Comparison of ENCODE assay signal across 14 cellular contexts in the genomic region with DNA sequence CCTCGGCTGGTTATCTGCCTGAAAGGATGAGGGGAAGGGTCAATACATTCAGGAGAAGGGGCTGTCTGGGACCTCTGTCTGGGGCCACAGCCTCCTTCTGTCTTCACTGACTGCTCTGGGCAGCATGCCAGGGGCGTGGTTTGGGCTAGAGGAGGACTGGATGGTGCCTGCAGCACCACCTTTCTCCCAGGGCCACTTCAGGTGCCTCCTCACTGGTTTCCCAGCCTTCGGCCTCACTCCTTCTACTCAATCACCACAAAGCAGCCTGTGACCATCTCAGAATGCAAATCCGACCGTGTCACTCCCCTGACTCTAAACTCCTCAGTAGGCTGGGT. TPM values are rescaled to one million over a fixed set of nuclear protein-coding genes. Genes with fewer than 3 reads are reported as not detected.
DNase-seq lines count a peak whose midpoint lies in the region; ATAC-seq and TF ChIP-seq lines count a peak whose summit lies in the region.
"Had no signal": no experiment of that assay in that cellular context is flagged by ENCODE, and none has a peak within 500 bp of the region (broad histone marks: within the 10 kb centered on the region; RNA-seq: fewer than 3 reads in every experiment).

No MANE protein-coding gene starts in this region.

- H3K18ac ChIP-seq in mesenchymal stem cell (ENCODE audit: low read depth in 1 of 2, low read length in 2 of 2): peak overlapping the region; percentile 57 to 76

- peak overlapping the region; percentile 78 to 87 for H2BK12ac ChIP-seq in mesenchymal stem cell (ENCODE audit: low read length in 2 of 2)

- H3K27ac ChIP-seq in SU-DHL-6 (ENCODE audit: low read depth, low read length): peak overlapping the region; percentile 6; the same call in 1 of the 2 replicates
- H3K27ac ChIP-seq in mesenchymal stem cell (ENCODE audit: low read length, poor library complexity, severe bottlenecking): no peak overlapping the region
- peak overlapping the region; percentile 76 for H3K27ac ChIP-seq in urinary bladder (ENCODE audit: low read depth)
- H3K27ac ChIP-seq: epithelial cell of prostate had no signal

- WGBS in mesenchymal stem cell: 77% methylated on average over 5 of the region's 5 CpGs
- WGBS in urinary bladder: 68% methylated on average over 5 of the region's 5 CpGs

- H3K4me1 ChIP-seq in mesenchymal stem cell (ENCODE audit: control insufficient read depth, insufficient read depth, low read depth, low read length): peaks cover 56% of the 10 kb centered on the region
- H3K4me1 ChIP-seq in urinary bladder (ENCODE audit: insufficient read depth): no peaks in the 10 kb centered on the region

- no peak for ATAC-seq in activated naive CD8-positive, alpha-beta T cell treated with anti-CD3 and anti-CD28 coated beads, Interleukin-2, amount 50 U/mL, for 24 hours
- ATAC-seq: activated CD4-positive, CD25-positive, alpha-beta regulatory T cell treated with anti-CD3 and anti-CD28 coated beads, Interleukin-2, amount 50 U/mL, for 24 hours had no signal

- H4K8ac ChIP-seq in mesenchymal stem cell (ENCODE audit: low read length): no peak overlapping the region

- H4K20me1 ChIP-seq in SU-DHL-6 (ENCODE audit: low read depth, low read length): no peaks in the 10 kb centered on the region

- peaks cover 22% of the 10 kb centered on the region for H3F3A ChIP-seq in SU-DHL-6 (ENCODE audit: insufficient read depth)

- peak overlapping the region in 1 of 2 experiments; percentile 71 for H3K23ac ChIP-seq in mesenchymal stem cell (ENCODE audit: low read length in 2 of 2)

- peak overlapping the region; percentile 28 for H3K27ac Mint-ChIP-seq in activated naive CD8-positive, alpha-beta T cell treated with anti-CD3 and anti-CD28 coated beads for 36 hours
- H3K27ac Mint-ChIP-seq in activated naive CD8-positive, alpha-beta T cell treated with anti-CD3 and anti-CD28 coated beads, Interleukin-2, amount 50 U/mL, for 24 hours: no peak overlapping the region
- H3K27ac Mint-ChIP-seq in T-helper 2 cell treated with Interferon-gamma antibody and Interleukin-4, amounts not matched to agents 5 μg/mL and 100 μg/mL, for 36 hours: no peak overlapping the region

- no peak overlapping the region for H2BK5ac ChIP-seq in mesenchymal stem cell (ENCODE audit: low read depth, low read length, poor library complexity, severe bottlenecking)

- H3K14ac ChIP-seq in mesenchymal stem cell (ENCODE audit: low read length in 2 of 2): peak overlapping the region in 1 of 2 experiments; percentile 31

- H3K4me2 ChIP-seq in SU-DHL-6 (ENCODE audit: low read depth, low read length, poor library complexity, severe bottlenecking) (no peak overlapping the region), mesenchymal stem cell (ENCODE audit: low read length, poor library complexity, severe bottlenecking) (no peak overlapping the region)

- peaks cover 39% of the 10 kb centered on the region for H3K36me3 Mint-ChIP-seq in activated naive CD8-positive, alpha-beta T cell treated with anti-CD3 and anti-CD28 coated beads for 36 hours
- peaks cover 40% of the 10 kb centered on the region for H3K36me3 Mint-ChIP-seq in activated naive CD8-positive, alpha-beta T cell treated with anti-CD3 and anti-CD28 coated beads, Interleukin-2, amount 50 U/mL, for 24 hours (ENCODE audit: low read depth)
- H3K36me3 Mint-ChIP-seq in T-helper 2 cell treated with Interferon-gamma antibody and Interleukin-4, amounts not matched to agents 5 μg/mL and 100 μg/mL, for 36 hours (ENCODE audit: low read depth): peaks cover 2% of the 10 kb centered on the region

- H3K27me3 Mint-ChIP-seq in activated naive CD8-positive, alpha-beta T cell treated with anti-CD3 and anti-CD28 coated beads for 36 hours: no peaks in the 10 kb centered on the region
- no peaks in the 10 kb centered on the region for H3K27me3 Mint-ChIP-seq in activated naive CD8-positive, alpha-beta T cell treated with anti-CD3 and anti-CD28 coated beads, Interleukin-2, amount 50 U/mL, for 24 hours
- H3K27me3 Mint-ChIP-seq in T-helper 2 cell treated with Interferon-gamma antibody and Interleukin-4, amounts not matched to agents 5 μg/mL and 100 μg/mL, for 36 hours (ENCODE audit: low read depth): no peaks in the 10 kb centered on the region

- no peak for TF ChIP-seq CTCF in SU-DHL-6 (IDR thresholded peaks at IDR 0.05; ENCODE audit: insufficient read depth, low read length, poor library complexity, severe bottlenecking)

- H2BK120ac ChIP-seq in mesenchymal stem cell (ENCODE audit: low read depth, low read length): no peak overlapping the region

- H3K4ac ChIP-seq in mesenchymal stem cell (ENCODE audit: low read depth in 1 of 2, low read length in 2 of 2): peak overlapping the region; percentile 3 to 46

- no peak for DNase-seq in activated naive CD8-positive, alpha-beta T cell treated with anti-CD3 and anti-CD28 coated beads for 36 hours
- DNase-seq in activated naive CD8-positive, alpha-beta T cell treated with anti-CD3 and anti-CD28 coated beads, Interleukin-2, amount 50 U/mL, for 24 hours: no peak
- no peak for DNase-seq in mesenchymal stem cell
- DNase-seq in dedifferentiated amniotic fluid mesenchymal stem cell (ENCODE audit: extremely low spot score): no peak
- DNase-seq in T-helper 2 cell treated with Interferon-gamma antibody and Interleukin-4, amounts not matched to agents 5 μg/mL and 100 μg/mL, for 36 hours (ENCODE audit: low spot score): no peak
- no peak for DNase-seq in cerebellar nuclear complex (lab: John Stamatoyannopoulos, UW)
- DNase-seq: CD4-positive, CD25-positive, alpha-beta regulatory T cell; kidney; posterior cingulate gyrus had no signal

- H2AK5ac ChIP-seq in mesenchymal stem cell (ENCODE audit: low read length, severe bottlenecking): no peak overlapping the region

- no peak overlapping the region for H2AFZ ChIP-seq in SU-DHL-6 (ENCODE audit: low read depth, low read length, severe bottlenecking)
- no peak overlapping the region for H2AFZ ChIP-seq in mesenchymal stem cell (ENCODE audit: low read depth, low read length)
- H2AFZ ChIP-seq: PC-9 had no signal

- H3K4me3 Mint-ChIP-seq in activated naive CD8-positive, alpha-beta T cell treated with anti-CD3 and anti-CD28 coated beads for 36 hours: no peak overlapping the region
- H3K4me3 Mint-ChIP-seq in activated naive CD8-positive, alpha-beta T cell treated with anti-CD3 and anti-CD28 coated beads, Interleukin-2, amount 50 U/mL, for 24 hours: no peak overlapping the region
- no peak overlapping the region for H3K4me3 Mint-ChIP-seq in T-helper 2 cell treated with Interferon-gamma antibody and Interleukin-4, amounts not matched to agents 5 μg/mL and 100 μg/mL, for 36 hours

- H4K91ac ChIP-seq in mesenchymal stem cell (ENCODE audit: low read length): peak overlapping the region; percentile 15

- H3K27me3 ChIP-seq in SU-DHL-6 (ENCODE audit: low read length) (no peaks in the 10 kb centered on the region), mesenchymal stem cell (ENCODE audit: control insufficient read depth in 1 of 2, insufficient read depth in 1 of 2, low read length in 2 of 2) (no peaks in the 10 kb centered on the region)

- H3K9me3 ChIP-seq in SU-DHL-6 (ENCODE audit: insufficient read depth, low read length) (no peaks in the 10 kb centered on the region), mesenchymal stem cell (ENCODE audit: control insufficient read depth, low read length) (no peaks in the 10 kb centered on the region)

- H3K36me3 ChIP-seq in SU-DHL-6 (ENCODE audit: low read length): no peaks in the 10 kb centered on the region
- peaks cover 7 to 8% of the 10 kb centered on the region in 2 experiments for H3K36me3 ChIP-seq in mesenchymal stem cell (ENCODE audit: control insufficient read depth in 1 of 2, insufficient read depth in 2 of 2, low read depth in 1 of 2, low read length in 2 of 2)
- H3K36me3 ChIP-seq in urinary bladder (ENCODE audit: insufficient read depth): no peaks in the 10 kb centered on the region

- H3K79me2 ChIP-seq in SU-DHL-6 (ENCODE audit: insufficient read depth, low read length): peaks cover 88% of the 10 kb centered on the region

- no peak overlapping the region for H3K4me3 ChIP-seq in SU-DHL-6 (ENCODE audit: insufficient read depth, low read length, poor library complexity, severe bottlenecking)
- H3K4me3 ChIP-seq in mesenchymal stem cell (ENCODE audit: insufficient read depth in 1 of 2, low read depth in 1 of 2, low read length in 2 of 2): no peak overlapping the region
- H3K4me3 ChIP-seq in urinary bladder (ENCODE audit: low read depth, low read length): no peak overlapping the region
- H3K4me3 ChIP-seq: PC-9 had no signal

- H3K9me3 Mint-ChIP-seq in activated naive CD8-positive, alpha-beta T cell treated with anti-CD3 and anti-CD28 coated beads for 36 hours: no peaks in the 10 kb centered on the region
- no peaks in the 10 kb centered on the region for H3K9me3 Mint-ChIP-seq in activated naive CD8-positive, alpha-beta T cell treated with anti-CD3 and anti-CD28 coated beads, Interleukin-2, amount 50 U/mL, for 24 hours
- no peaks in the 10 kb centered on the region for H3K9me3 Mint-ChIP-seq in T-helper 2 cell treated with Interferon-gamma antibody and Interleukin-4, amounts not matched to agents 5 μg/mL and 100 μg/mL, for 36 hours
- H3K9me3 Mint-ChIP-seq: CD4-positive, CD25-positive, alpha-beta regulatory T cell had no signal

- H2BK15ac ChIP-seq in mesenchymal stem cell (ENCODE audit: low read depth, poor library complexity, severe bottlenecking): peak overlapping the region; percentile 45

- H3K9ac ChIP-seq in SU-DHL-6 (ENCODE audit: low read length) (no peak overlapping the region), mesenchymal stem cell (ENCODE audit: low read length) (no peak overlapping the region)

- peaks cover 50% of the 10 kb centered on the region for H3K79me1 ChIP-seq in mesenchymal stem cell (replicated peaks; ENCODE audit: low read length, poor library complexity, severe bottlenecking)

- no peaks in the 10 kb centered on the region for H3K9me2 ChIP-seq in SU-DHL-6 (replicated peaks; ENCODE audit: insufficient read depth, low read length)

- peaks cover 73% of the 10 kb centered on the region for H3K4me1 Mint-ChIP-seq in activated naive CD8-positive, alpha-beta T cell treated with anti-CD3 and anti-CD28 coated beads for 36 hours
- H3K4me1 Mint-ChIP-seq in activated naive CD8-positive, alpha-beta T cell treated with anti-CD3 and anti-CD28 coated beads, Interleukin-2, amount 50 U/mL, for 24 hours: peaks cover 87% of the 10 kb centered on the region
- peaks cover 54% of the 10 kb centered on the region for H3K4me1 Mint-ChIP-seq in T-helper 2 cell treated with Interferon-gamma antibody and Interleukin-4, amounts not matched to agents 5 μg/mL and 100 μg/mL, for 36 hours (ENCODE audit: low read depth)

RNA-seq across cellular contexts. Expression of a gene that starts 49.9 kb away (rescaled TPM):
- 100 to 1,000 TPM in 1 of 2 experiments, 10 to 100 TPM in 1; 95.6 to 101 TPM for total RNA-seq in activated naive CD8-positive, alpha-beta T cell treated with anti-CD3 and anti-CD28 coated beads for 36 hours
- 229 TPM for polyA plus RNA-seq in mesenchymal stem cell (2013, experiment 1 of 2)
- 222 TPM for polyA plus RNA-seq in mesenchymal stem cell (2013, experiment 2 of 2)
- 32.5 TPM for total RNA-seq in urinary bladder
- polyA plus RNA-seq in urinary bladder: 121 TPM
